ENCODE assay signal across 12 cellular contexts in the genomic region with DNA sequence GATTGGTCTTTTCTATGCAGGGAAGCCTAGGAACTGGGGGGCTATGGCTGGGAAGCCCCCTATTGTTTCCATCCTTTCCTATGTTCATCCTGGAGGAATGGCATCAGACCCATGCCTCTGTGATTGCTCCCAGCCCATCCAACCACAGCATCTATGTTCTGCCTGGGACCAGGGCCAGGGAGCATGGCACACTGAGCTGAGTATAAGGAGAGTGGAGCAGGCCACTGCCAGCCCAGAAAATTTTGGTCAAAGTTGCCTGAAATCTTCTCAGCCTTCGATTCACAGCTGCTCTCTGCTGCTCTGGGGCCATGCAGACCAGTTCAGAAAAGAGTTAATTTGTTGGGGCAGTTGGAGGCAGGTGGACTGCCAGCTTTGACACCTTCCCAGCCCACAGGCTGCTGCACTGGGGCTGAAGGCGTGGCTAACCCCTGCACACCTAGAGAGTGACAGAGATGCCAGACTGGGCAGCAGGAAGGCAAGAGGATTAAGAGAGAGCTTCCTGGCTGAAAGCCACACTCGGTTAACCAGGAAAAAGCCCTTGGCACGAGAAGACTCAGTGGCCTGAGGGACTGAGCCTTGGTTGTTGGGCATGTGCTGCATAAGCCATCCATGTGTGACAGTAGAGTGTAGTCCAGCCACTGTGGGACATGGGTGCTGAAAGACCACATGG. TPM values are rescaled to one million over a fixed set of nuclear protein-coding genes. Genes with fewer than 3 reads are reported as not detected.
DNase-seq lines count a peak whose midpoint lies in the region; ATAC-seq, FAIRE-seq and TF ChIP-seq lines count a peak whose summit lies in the region.
"Had no signal": no experiment of that assay in that cellular context is flagged by ENCODE, and none has a peak within 500 bp of the region (broad histone marks: within the 10 kb centered on the region; RNA-seq: fewer than 3 reads in every experiment).

No MANE protein-coding gene starts in this region.

- TF ChIP-seq CTCF in heart left ventricle (IDR thresholded peaks at IDR 0.05): no peak
- no peak for TF ChIP-seq CTCF in PC-9 (conservative IDR thresholded peaks at IDR 0.05)

- CTCF ChIA-PET in PC-9 (lab: Charles Lee): interaction anchor here (1.0 to 1.1 kb wide), 2 partner anchors 9 to 63 kb away, joined by 4 to 6 read pairs; no protein-coding TSS in a partner anchor

- no peaks in the 10 kb centered on the region for H3K79me2 ChIP-seq in PC-9 (ENCODE audit: low read depth)

- H4K20me1 ChIP-seq in PC-9 (ENCODE audit: insufficient read depth): no peaks in the 10 kb centered on the region

- DNase-seq in right cardiac atrium (peak in 1 of 3 donors; percentile 48), heart left ventricle (no peak), PC-9 (peak; percentile 70 to 83), iPS-NIHi11 (ENCODE audit: low spot score) (peak; percentile 37), GM19239 (ENCODE audit: insufficient read length, low spot score) (no peak), NCI-H1092 (lab: John Stamatoyannopoulos, UW) (no peak), OCI-M2 (lab: John Stamatoyannopoulos, UW; ENCODE audit: unreplicated experiment) (no peak)
- DNase-seq: activated CD8-positive, alpha-beta memory T cell treated with anti-CD3 and anti-CD28 coated beads, Interleukin-2, amount 10 ng/mL, durations not matched to agents 7 days and 5 days; activated naive CD4-positive, alpha-beta T cell treated with anti-CD3 and anti-CD28 coated beads, Interleukin-2, amount 10 ng/mL, durations not matched to agents 7 days and 5 days; Kasumi-1 had no signal

- ATAC-seq in right cardiac atrium: peak; percentile 31
- no peak for ATAC-seq in heart left ventricle
- no peak for ATAC-seq in HG03460 (IDR thresholded peaks at IDR 0.05; ENCODE audit: unreplicated experiment)
- ATAC-seq: activated CD8-positive, alpha-beta memory T cell treated with anti-CD3 and anti-CD28 coated beads, Interleukin-2, amount 10 ng/mL, durations not matched to agents 7 days and 5 days had no signal

- WGBS in right cardiac atrium: 48% methylated on average over 4 of the region's 4 CpGs
- WGBS in heart left ventricle, 4 donors: 49 to 63% (median 55%) methylated on average over 4 of the region's 4 CpGs

- POLR2A ChIA-PET in PC-9 (lab: Charles Lee; ENCODE audit: unreplicated experiment): no interaction called here

- H3F3A ChIP-seq in PC-9 (ENCODE audit: insufficient read depth, low read depth): peaks cover 2% of the 10 kb centered on the region; the same call in 1 of the 2 replicates

- BruUV-seq in PC-9 (replicated peaks; lab: Mats Ljungman, UMichigan): no TSS peak

- peaks cover 0 to 32% (median 7%) of the 10 kb centered on the region in 9 donors for H3K36me3 ChIP-seq in heart left ventricle
- H3K36me3 ChIP-seq in PC-9 (ENCODE audit: low read depth): no peaks in the 10 kb centered on the region

- H3K27ac ChIP-seq in right cardiac atrium (ENCODE audit: low read length): no peak overlapping the region
- no peak overlapping the region for H3K27ac ChIP-seq in heart left ventricle
- H3K27ac ChIP-seq in PC-9: no peak overlapping the region
- H3K27ac ChIP-seq: esophagus muscularis mucosa had no signal

- H3K4me3 ChIP-seq in right cardiac atrium (ENCODE audit: low read length) (no peak overlapping the region), heart left ventricle (no peak overlapping the region), PC-9 (no peak overlapping the region)
- H3K4me3 ChIP-seq: esophagus muscularis mucosa had no signal

- no peaks in the 10 kb centered on the region for H3K9me2 ChIP-seq in PC-9 (ENCODE audit: insufficient read depth)

- no peaks in the 10 kb centered on the region for H3K27me3 ChIP-seq in right cardiac atrium (ENCODE audit: control insufficient read depth, insufficient read depth)
- H3K27me3 ChIP-seq in heart left ventricle: no peaks in the 10 kb centered on the region
- no peaks in the 10 kb centered on the region for H3K27me3 ChIP-seq in PC-9 (ENCODE audit: insufficient read depth, low read depth)
- H3K27me3 ChIP-seq: esophagus muscularis mucosa had no signal

- intact Hi-C loops in right cardiac atrium (cut with DNase I): no loop called here
- intact Hi-C loops in heart left ventricle (cut with DNase I): no loop called here
- intact Hi-C loops in PC-9 (cut with micrococcal nuclease; ENCODE audit: unreplicated experiment): no loop called here

- no peaks in the 10 kb centered on the region for H3K9me3 ChIP-seq in right cardiac atrium (ENCODE audit: control insufficient read depth, low read length)
- H3K9me3 ChIP-seq in heart left ventricle: peaks cover 0 to 5% (median 1%) of the 10 kb centered on the region in 12 donors
- H3K9me3 ChIP-seq in PC-9 (ENCODE audit: insufficient read depth, low read depth): peaks cover 6% of the 10 kb centered on the region; the same call in 1 of the 2 replicates
- H3K9me3 ChIP-seq: esophagus muscularis mucosa had no signal

- H3K4me2 ChIP-seq in PC-9: peak overlapping the region; percentile 32

- no peak for TF ChIP-seq POLR2A in heart left ventricle (IDR thresholded peaks at IDR 0.05)

- H3K4me1 ChIP-seq in right cardiac atrium (ENCODE audit: control insufficient read depth, insufficient read depth, low read length): peaks cover 15% of the 10 kb centered on the region
- H3K4me1 ChIP-seq in heart left ventricle: peaks cover 3 to 75% (median 47%) of the 10 kb centered on the region in 12 donors
- H3K4me1 ChIP-seq in PC-9 (replicated peaks; ENCODE audit: insufficient read depth): peaks cover 32% of the 10 kb centered on the region

- H2AFZ ChIP-seq in PC-9: no peak overlapping the region

- FAIRE-seq in GM19239 (lab: Jason Lieb, UNC): no peak

RNA-seq across cellular contexts. Expression of gene TGFBI, which starts 12.1 kb away (rescaled TPM):
- 10 to 100 TPM; 41.6 to 60.4 (median 51.2) TPM for total RNA-seq in right cardiac atrium
- 44.1 TPM for polyA plus RNA-seq in right cardiac atrium
- total RNA-seq in heart left ventricle: 100 to 1,000 TPM in 2 of 9 donors, 10 to 100 TPM in 7; 31.8 to 206 (median 42.9) TPM
- polyA plus RNA-seq in heart left ventricle: 10 to 100 TPM; 50.0 to 64.2 TPM
- total RNA-seq in PC-9 (2021): 430 and 437 TPM in 2 replicates

Comparison
In these comparisons a context has a peak if more than half of its experiments do, and no peak if none do; other contexts are left out.
1. ATAC-seq: peak in right cardiac atrium (2 of 2); none in heart left ventricle (0 of 4) and HG03460 (single experiment).
2. DNase-seq: peak in PC-9 (2 of 2) and iPS-NIHi11 (single experiment); none in heart left ventricle (0 of 5), GM19239 (single experiment), NCI-H1092 (single experiment) and OCI-M2 (single experiment).